Comparison of ENCODE assay signal across 28 cellular contexts in the genomic region with DNA sequence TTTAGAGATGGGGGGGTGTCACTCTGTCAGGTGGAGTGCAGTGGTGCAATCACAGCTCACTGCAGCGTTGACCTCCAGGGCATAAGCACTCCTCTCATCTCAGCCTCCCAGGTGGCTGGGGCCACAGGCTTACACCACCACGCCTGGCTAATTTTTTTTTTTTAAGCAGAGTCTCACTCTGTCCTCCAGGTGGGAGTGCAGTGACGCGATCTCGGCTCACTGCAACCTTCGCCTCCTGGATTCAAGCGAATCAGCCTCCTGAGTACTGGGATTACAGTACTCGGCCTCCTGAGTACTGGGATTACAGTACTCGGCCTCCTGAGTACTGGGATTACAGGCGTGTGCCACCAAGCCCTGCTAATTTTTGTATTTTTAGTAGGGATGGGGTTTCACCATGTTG.
DNase-seq lines count a peak whose midpoint lies in the region; ATAC-seq and TF ChIP-seq lines count a peak whose summit lies in the region.
"Had no signal": no experiment of that assay in that cellular context is flagged by ENCODE, and none has a peak within 500 bp of the region (broad histone marks: within the 10 kb centered on the region; RNA-seq: fewer than 3 reads in every experiment).

No MANE protein-coding gene starts in this region.

- no peak for ATAC-seq in stimulated activated naive CD8-positive, alpha-beta T cell treated with anti-CD3 and anti-CD28 coated beads, Interleukin-15, amount 100 ng/mL, for 72 hours
- ATAC-seq in HG02852 (IDR thresholded peaks at IDR 0.05; ENCODE audit: unreplicated experiment): no peak
- ATAC-seq: CD8-positive, alpha-beta T cell had no signal

- H3K4me3 Mint-ChIP-seq in stimulated activated naive CD8-positive, alpha-beta T cell treated with anti-CD3 and anti-CD28 coated beads, Interleukin-15, amount 100 ng/mL, for 72 hours: no peak overlapping the region
- H3K4me3 Mint-ChIP-seq: activated B cell treated with CpG ODN at 0.5 μM for 24 hours; activated CD4-positive, alpha-beta memory T cell treated with anti-CD3 and anti-CD28 coated beads for 36 hours; activated naive CD8-positive, alpha-beta T cell treated with anti-CD3 and anti-CD28 coated beads, Interleukin-2, amount 10 ng/mL, durations not matched to agents 7 days and 5 days; CD8-positive, alpha-beta T cell; neural progenitor cell had no signal

- TF ChIP-seq CTCF in GM12864 (IDR thresholded peaks at IDR 0.05; ENCODE audit: low read depth, low read length, missing control alignments): peak; percentile 16

- peaks cover 41% of the 10 kb centered on the region for H3K4me1 Mint-ChIP-seq in stimulated activated naive CD8-positive, alpha-beta T cell treated with anti-CD3 and anti-CD28 coated beads, Interleukin-15, amount 100 ng/mL, for 72 hours

- DNase-seq in NCI-H146 (lab: John Stamatoyannopoulos, UW): peak; percentile 14
- DNase-seq in NCI-H146 treated with DMSO at 0.1 percent for 48 hours (lab: John Stamatoyannopoulos, UW; ENCODE audit: unreplicated experiment): no peak
- DNase-seq in GM12864 (ENCODE audit: low read depth): no peak
- peak; percentile 61 for DNase-seq in RPMI8226
- peak; percentile 55 for DNase-seq in islet precursor cell
- no peak for DNase-seq in stimulated activated naive CD8-positive, alpha-beta T cell treated with anti-CD3 and anti-CD28 coated beads, Interleukin-15, amount 100 ng/mL, for 72 hours
- DNase-seq in NCI-H524 treated with DMSO at 0.1 percent for 48 hours (lab: John Stamatoyannopoulos, UW): no peak
- DNase-seq: activated B cell treated with CpG ODN at 0.5 μM for 24 hours; activated CD4-positive, alpha-beta memory T cell treated with anti-CD3 and anti-CD28 coated beads for 36 hours; activated effector memory CD4-positive, alpha-beta T cell treated with anti-CD3 and anti-CD28 coated beads, Interleukin-2, amount 50 U/mL, for 16 hours; activated naive CD8-positive, alpha-beta T cell treated with anti-CD3 and anti-CD28 coated beads, Interleukin-2, amount 10 ng/mL, durations not matched to agents 7 days and 5 days; activated T-cell treated with anti-CD3 and anti-CD28 coated beads for 4 hours; AML-193; caudate nucleus; CD8-positive, alpha-beta T cell; dermis blood vessel endothelial cell; HCEC 1CT; IMR-90; kidney; NCI-H1105; NCI-H2029 treated with DMSO at 0.1 percent for 48 hours; NCI-H510A; posterior cingulate gyrus; sigmoid colon; T1000 had no signal

- H3K9me3 Mint-ChIP-seq in stimulated activated naive CD8-positive, alpha-beta T cell treated with anti-CD3 and anti-CD28 coated beads, Interleukin-15, amount 100 ng/mL, for 72 hours: no peaks in the 10 kb centered on the region
- H3K9me3 Mint-ChIP-seq: activated B cell treated with CpG ODN at 0.5 μM for 24 hours; activated CD4-positive, alpha-beta memory T cell treated with anti-CD3 and anti-CD28 coated beads for 36 hours; activated naive CD8-positive, alpha-beta T cell treated with anti-CD3 and anti-CD28 coated beads, Interleukin-2, amount 10 ng/mL, durations not matched to agents 7 days and 5 days; CD8-positive, alpha-beta T cell; neural progenitor cell had no signal

- H3K27me3 Mint-ChIP-seq in stimulated activated naive CD8-positive, alpha-beta T cell treated with anti-CD3 and anti-CD28 coated beads, Interleukin-15, amount 100 ng/mL, for 72 hours: no peaks in the 10 kb centered on the region
- H3K27me3 Mint-ChIP-seq: activated B cell treated with CpG ODN at 0.5 μM for 24 hours; activated CD4-positive, alpha-beta memory T cell treated with anti-CD3 and anti-CD28 coated beads for 36 hours had no signal

- no peak overlapping the region for H3K4me3 ChIP-seq in GM12864 (ENCODE audit: low read depth, low read length)
- H3K4me3 ChIP-seq: neural progenitor cell, sigmoid colon, tibial nerve had no signal

- no peak overlapping the region for H3K27ac Mint-ChIP-seq in stimulated activated naive CD8-positive, alpha-beta T cell treated with anti-CD3 and anti-CD28 coated beads, Interleukin-15, amount 100 ng/mL, for 72 hours
- H3K27ac Mint-ChIP-seq: activated CD4-positive, alpha-beta memory T cell treated with anti-CD3 and anti-CD28 coated beads for 36 hours; activated naive CD8-positive, alpha-beta T cell treated with anti-CD3 and anti-CD28 coated beads, Interleukin-2, amount 10 ng/mL, durations not matched to agents 7 days and 5 days; CD8-positive, alpha-beta T cell; neural progenitor cell had no signal

Comparison
In these comparisons a context has a peak if more than half of its experiments do, and no peak if none do; other contexts are left out.
1. DNase-seq: peak in NCI-H146 (single experiment), RPMI8226 (single experiment) and islet precursor cell (single experiment); none in NCI-H146 treated with DMSO at 0.1 percent for 48 hours (single experiment), GM12864 (single experiment), stimulated activated naive CD8-positive, alpha-beta T cell treated with anti-CD3 and anti-CD28 coated beads, Interleukin-15, amount 100 ng/mL, for 72 hours (0 of 2) and NCI-H524 treated with DMSO at 0.1 percent for 48 hours (single experiment).